In the genomic region with DNA sequence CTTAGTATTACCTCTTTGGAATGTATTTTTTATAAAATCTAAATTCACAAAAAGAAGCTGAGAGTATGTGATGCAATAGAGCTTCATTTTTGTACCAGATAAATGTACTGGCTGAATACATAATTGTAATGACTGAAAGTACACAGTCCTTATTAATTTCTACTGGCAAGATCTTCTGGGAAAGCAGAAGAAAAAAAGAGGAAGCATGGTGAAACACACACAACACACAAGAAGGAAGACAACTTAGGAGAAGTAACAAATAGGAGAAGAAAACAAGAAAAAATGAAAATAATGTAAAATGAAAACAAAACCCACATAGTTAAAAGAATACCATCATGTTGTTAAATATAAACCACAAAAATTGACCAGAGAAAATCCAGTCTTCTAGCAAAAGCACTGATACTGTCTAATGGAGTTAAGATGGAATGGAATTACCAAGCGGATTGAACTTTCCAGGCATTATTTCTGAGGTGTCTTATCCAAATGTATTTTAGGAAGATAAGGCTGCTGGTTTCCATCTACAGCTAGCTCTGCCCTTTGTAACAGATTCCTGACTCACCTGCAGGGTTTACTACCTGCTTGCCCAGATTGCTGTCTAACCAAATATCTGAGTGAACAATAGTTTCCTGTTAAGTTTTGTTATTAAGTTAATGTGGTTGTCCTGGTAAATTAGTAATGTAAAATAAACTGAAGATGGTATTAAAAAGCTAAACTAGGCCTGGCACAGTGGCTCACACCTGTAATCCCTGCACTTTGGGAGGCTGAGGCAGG, we compare ENCODE assay signal across 19 cellular contexts. TPM values are rescaled to one million over a fixed set of nuclear protein-coding genes. Genes with fewer than 3 reads are reported as not detected.
DNase-seq lines count a peak whose midpoint lies in the region; ATAC-seq and TF ChIP-seq lines count a peak whose summit lies in the region.
"Had no signal": no experiment of that assay in that cellular context is flagged by ENCODE, and none has a peak within 500 bp of the region (broad histone marks: within the 10 kb centered on the region; RNA-seq: fewer than 3 reads in every experiment).

No MANE protein-coding gene starts in this region.

- ATAC-seq in left colon (peak; percentile 23), GM19351 (IDR thresholded peaks at IDR 0.05; ENCODE audit: unreplicated experiment) (no peak)
- ATAC-seq: A549; activated CD4-positive, CD25-positive, alpha-beta regulatory T cell treated with anti-CD3 and anti-CD28 coated beads, Interleukin-2, amount 50 U/mL, for 24 hours had no signal

- no peak for TF ChIP-seq POLR2A in erythroblast (IDR thresholded peaks at IDR 0.05; ENCODE audit: low read length)

- intact Hi-C loops in left colon (cut with DNase I, micrococcal nuclease) = no loop called here

- in situ Hi-C loops in KBM-7 (cut with MboI; ENCODE audit: low pct_unique_long_range_greater_than_20kb, low sequenced_read_pairs) = no loop called here

- no peaks in the 10 kb centered on the region for H3K9me3 ChIP-seq in osteoblast (ENCODE audit: low read depth, low read length)
- H3K9me3 ChIP-seq: A549, SJCRH30, uterus had no signal

- H3K27me3 ChIP-seq in osteoblast (ENCODE audit: insufficient read depth, low read length) = no peaks in the 10 kb centered on the region
- H3K27me3 ChIP-seq: SJCRH30, uterus had no signal

- peaks cover 8% of the 10 kb centered on the region for H3K79me2 ChIP-seq in osteoblast (ENCODE audit: insufficient read depth, low read length)

- peaks cover 5% of the 10 kb centered on the region for H3K4me1 ChIP-seq in osteoblast (ENCODE audit: insufficient read depth, low read length)
- H3K4me1 ChIP-seq: A549, SJCRH30 had no signal

- DNase-seq in AML-193 (lab: John Stamatoyannopoulos, UW) (peak; percentile 63 to 68), KBM-7 (peak; percentile 73), SKM-1 treated with dmso at 0.1 percent for 144 hours (lab: John Stamatoyannopoulos, UW; ENCODE audit: unreplicated experiment) (peak; percentile 80), left colon (no peak), erythroblast (lab: John Stamatoyannopoulos, UW) (no peak), osteoblast (ENCODE audit: insufficient read length, low spot score, missing footprints) (no peak), NCI-H2081 treated with DMSO at 0.1 percent for 48 hours (lab: John Stamatoyannopoulos, UW) (no peak)
- DNase-seq: C1 segment of cervical spinal cord; foreskin melanocyte; NCI-H1105; NCI-H510A; SJCRH30; stimulated activated CD4-positive, alpha-beta T cell treated with anti-CD3 and anti-CD28 coated beads, Interleukin-12 subunit alpha, Interleukin-12 subunit beta, amount 100 ng/mL, for 4 hours; stimulated activated CD8-positive, alpha-beta memory T cell treated with anti-CD3 and anti-CD28 coated beads, Interleukin-4, amount 100 ng/mL, for 48 hours; T-helper 2 cell; uterus had no signal

- no peaks in the 10 kb centered on the region for H3K36me3 ChIP-seq in osteoblast (ENCODE audit: insufficient read depth, low read length)
- H3K36me3 ChIP-seq: SJCRH30, uterus had no signal

- H3K27ac ChIP-seq in osteoblast (ENCODE audit: low read depth, low read length) = no peak overlapping the region
- H3K27ac ChIP-seq: A549, SJCRH30, uterus had no signal

- TF ChIP-seq CTCF in osteoblast (IDR thresholded peaks at IDR 0.05; ENCODE audit: extremely low read depth, low read depth, low read length) = no peak

- no peak overlapping the region for H3K4me2 ChIP-seq in osteoblast (ENCODE audit: insufficient read depth, low read length)
- H3K4me2 ChIP-seq: A549 had no signal

- H4K20me1 ChIP-seq in osteoblast (ENCODE audit: insufficient read depth, low read length) = no peaks in the 10 kb centered on the region

- H2AFZ ChIP-seq in osteoblast (ENCODE audit: low read length) = no peak overlapping the region

- no peak overlapping the region for H3K4me3 ChIP-seq in osteoblast (ENCODE audit: insufficient read depth, low read length)
- H3K4me3 ChIP-seq: A549, SJCRH30, uterus had no signal

RNA-seq across cellular contexts. Expression of a gene that starts 4.5 kb away (rescaled TPM):
- 10 to 100 TPM; 58.1 to 60.7 TPM for total RNA-seq in left colon
- total RNA-seq in osteoblast = 64.8 and 73.1 TPM in 2 replicates

Comparison
In these comparisons a context has a peak if more than half of its experiments do, and no peak if none do; other contexts are left out.
1. DNase-seq: peak in AML-193 (2 of 2), KBM-7 (single experiment) and SKM-1 treated with dmso at 0.1 percent for 144 hours (single experiment); none in left colon (0 of 2), erythroblast (0 of 2), osteoblast (single experiment) and NCI-H2081 treated with DMSO at 0.1 percent for 48 hours (single experiment).